In the genomic region with DNA sequence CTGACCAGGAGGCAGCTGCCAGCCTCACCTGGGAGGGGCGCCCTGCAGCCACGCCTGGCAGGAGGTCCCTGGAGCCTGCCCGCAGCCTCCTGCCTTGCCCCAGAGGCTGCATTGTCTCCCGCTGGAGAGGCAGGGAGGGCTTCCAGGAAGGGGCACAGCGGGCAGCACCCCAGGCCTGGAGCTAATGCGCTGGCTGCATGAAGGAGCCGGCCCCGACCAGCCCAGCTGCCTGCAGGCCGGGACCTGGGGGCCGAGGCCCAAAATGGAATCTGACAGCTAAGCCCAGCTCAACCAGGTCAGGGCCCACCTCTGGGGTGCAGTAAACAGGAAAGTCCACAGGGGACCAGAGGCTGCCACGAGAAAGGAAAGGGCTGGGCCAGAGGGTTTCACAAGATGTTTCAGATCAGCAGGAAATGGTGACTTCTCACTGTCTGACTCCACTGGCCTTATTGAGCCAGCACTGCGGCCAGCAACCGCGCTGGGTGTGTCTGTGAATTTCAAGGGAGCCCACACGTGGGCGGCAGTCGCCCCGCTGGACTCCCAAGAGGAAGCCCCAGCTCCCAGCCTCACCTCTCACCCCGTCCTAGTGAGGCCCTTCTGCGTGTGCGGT, we compare ENCODE assay signal across 8 cellular contexts. TPM values are rescaled to one million over a fixed set of nuclear protein-coding genes. Genes with fewer than 3 reads are reported as not detected.
A peak's percentile ranks its signal among the peaks of the same experiment; 100 is the strongest.
DNase-seq lines count a peak whose midpoint lies in the region; ATAC-seq and TF ChIP-seq lines count a peak whose summit lies in the region.

No MANE protein-coding gene starts in this region.

- H3K9me3 ChIP-seq in Peyer's patch, result peaks cover 0 to 5% (median 0%) of the 10 kb centered on the region in 4 donors
- H3K9me3 ChIP-seq in gastroesophageal sphincter, result no peaks in the 10 kb centered on the region
- no peaks in the 10 kb centered on the region for H3K9me3 ChIP-seq in skeletal muscle tissue (ENCODE audit: control insufficient read depth in 3 of 3, low read length in 3 of 3)

- ATAC-seq in GM19372 (IDR thresholded peaks at IDR 0.05; ENCODE audit: low read depth, unreplicated experiment) (peak; percentile 79), gastroesophageal sphincter (peak; percentile 82), HG03342 (IDR thresholded peaks at IDR 0.05; ENCODE audit: unreplicated experiment) (no peak)

- H3K9ac ChIP-seq in skeletal muscle tissue (ENCODE audit: low read depth in 1 of 3, low read length in 3 of 3), result peak overlapping the region in 1 of 3 donors; percentile 40

- H3K4me3 ChIP-seq in Peyer's patch (no peak overlapping the region), gastroesophageal sphincter (no peak overlapping the region), skeletal muscle tissue (ENCODE audit: low read length in 3 of 3) (no peak overlapping the region)

- H3K4me1 ChIP-seq in Peyer's patch (peaks cover 0 to 52% (median 15%) of the 10 kb centered on the region in 4 donors), gastroesophageal sphincter (peaks cover 5 to 67% (median 60%) of the 10 kb centered on the region in 3 donors), skeletal muscle tissue (ENCODE audit: control insufficient read depth in 3 of 3, insufficient read depth in 3 of 3, low read length in 3 of 3) (peaks cover 43 to 55% (median 54%) of the 10 kb centered on the region in 3 donors)

- TF ChIP-seq CTCF in Peyer's patch (IDR thresholded peaks at IDR 0.05) (peak in 2 of 6 experiments; percentile 21 to 32), gastroesophageal sphincter (IDR thresholded peaks at IDR 0.05) (peak in 2 of 4 experiments; percentile 35 to 44)

- TF ChIP-seq POLR2A in Peyer's patch (IDR thresholded peaks at IDR 0.05) (no peak), gastroesophageal sphincter (IDR thresholded peaks at IDR 0.05) (no peak)

- H3K36me3 ChIP-seq in Peyer's patch (no peaks in the 10 kb centered on the region), gastroesophageal sphincter (no peaks in the 10 kb centered on the region), skeletal muscle tissue (ENCODE audit: control insufficient read depth in 3 of 3, insufficient read depth in 3 of 3, low read length in 3 of 3) (no peaks in the 10 kb centered on the region)

- no peak for TF ChIP-seq EP300 in gastroesophageal sphincter (IDR thresholded peaks at IDR 0.05)

- DNase-seq in Peyer's patch, result peak in 1 of 3 donors; percentile 73
- DNase-seq in iPS-NIHi7 (ENCODE audit: extremely low spot score), result no peak
- DNase-seq in HuH-7.5 (ENCODE audit: low spot score), result no peak
- no peak for DNase-seq in activated T-cell treated with anti-CD3 and anti-CD28 coated beads, Interleukin-2, amount 50 U/mL, for 48 hours

- no peaks in the 10 kb centered on the region for H3K27me3 ChIP-seq in Peyer's patch
- H3K27me3 ChIP-seq in gastroesophageal sphincter, result no peaks in the 10 kb centered on the region
- peaks cover 0 to 6% (median 0%) of the 10 kb centered on the region in 3 donors for H3K27me3 ChIP-seq in skeletal muscle tissue (ENCODE audit: control insufficient read depth in 3 of 3, insufficient read depth in 3 of 3, low read length in 3 of 3)

- no CpG with 5 or more reads among the region's 21 CpGs for WGBS in gastroesophageal sphincter (ENCODE audit: low coverage in 1 of 2), 2 donors

- peak overlapping the region; percentile 17 to 67 (median 58) for H3K27ac ChIP-seq in Peyer's patch
- peak overlapping the region in 3 of 4 donors; percentile 74 to 79 (median 77) for H3K27ac ChIP-seq in gastroesophageal sphincter
- H3K27ac ChIP-seq in skeletal muscle tissue (ENCODE audit: low read depth, low read length), result peak overlapping the region; percentile 62

RNA-seq across cellular contexts. Expression of gene NOTCH1, which starts 18.6 kb away (rescaled TPM):
- 10 to 100 TPM; 38.2 to 95.7 (median 53.8) TPM for total RNA-seq in Peyer's patch
- total RNA-seq in gastroesophageal sphincter, result 10 to 100 TPM; 31.1 to 72.1 (median 44.0) TPM
- 69.4 TPM for total RNA-seq in skeletal muscle tissue
